In the genomic region with DNA sequence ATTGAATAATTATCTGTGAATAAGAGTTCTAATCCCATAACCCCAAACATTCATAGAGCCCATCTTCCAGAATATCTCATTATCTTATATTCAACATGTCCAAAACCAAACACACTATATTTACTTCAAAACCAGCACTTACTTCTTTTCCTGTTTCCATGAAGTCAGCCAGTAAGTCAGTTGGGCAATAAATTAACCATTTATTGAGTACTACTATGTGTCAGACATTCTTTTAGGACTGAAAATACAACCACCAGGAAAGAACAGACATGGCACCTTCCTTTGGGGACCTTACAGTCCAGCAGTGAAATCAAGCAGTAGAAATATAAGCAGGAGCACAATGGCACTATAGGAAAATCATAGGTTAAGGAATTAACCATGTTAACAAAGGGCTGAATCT, we compare ENCODE assay signal across 33 cellular contexts. TPM values are rescaled to one million over a fixed set of nuclear protein-coding genes. Genes with fewer than 3 reads are reported as not detected.
"Had no signal": no experiment of that assay in that cellular context is flagged by ENCODE, and none has a peak within 500 bp of the region (broad histone marks: within the 10 kb centered on the region; RNA-seq: fewer than 3 reads in every experiment).

No MANE protein-coding gene starts in this region.

- H3K27me3 ChIP-seq: ascending aorta, body of pancreas had no signal

- H3K27me3 Mint-ChIP-seq: activated naive CD4-positive, alpha-beta T cell treated with anti-CD3 and anti-CD28 coated beads, Interleukin-2, amount 50 U/mL, for 24 hours; activated T-cell treated with anti-CD3 and anti-CD28 coated beads, Interleukin-2, amount 50 U/mL, for 24 hours; T-helper 17 cell had no signal

- ATAC-seq: activated CD8-positive, alpha-beta memory T cell treated with anti-CD3 and anti-CD28 coated beads, Interleukin-2, amount 10 ng/mL, durations not matched to agents 7 days and 5 days; body of pancreas; PC-3; T-helper 17 cell had no signal

- H3K27ac Mint-ChIP-seq: activated B cell treated with CpG ODN at 0.5 μM for 24 hours; activated CD4-positive, alpha-beta T cell treated with anti-CD3 and anti-CD28 coated beads, Interleukin-2, amount 10 ng/mL, durations not matched to agents 24 days and 14 days; activated CD8-positive, alpha-beta memory T cell treated with anti-CD3 and anti-CD28 coated beads, Interleukin-2, amount 10 ng/mL, durations not matched to agents 7 days and 5 days; activated naive CD4-positive, alpha-beta T cell treated with anti-CD3 and anti-CD28 coated beads, Interleukin-2, amount 50 U/mL, for 24 hours; activated T-cell treated with anti-CD3 and anti-CD28 coated beads, Interleukin-2, amount 50 U/mL, for 24 hours; activated T-helper 1 cell treated with anti-CD3 and anti-CD28 coated beads, Interleukin-12 subunit alpha, Interleukin-12 subunit beta, Interleukin-2, Interleukin-4 antibody, amounts not matched to agents 30 ng/mL and 10 ng/mL and 1 ng/mL, durations not matched to agents 14 hours and 24 hours and 36 hours; T-helper 17 cell had no signal

- H3K4me3 ChIP-seq: ascending aorta, body of pancreas, SJSA1 had no signal

- H3K4me1 Mint-ChIP-seq: activated B cell treated with CpG ODN at 0.5 μM for 24 hours; activated CD4-positive, alpha-beta T cell treated with anti-CD3 and anti-CD28 coated beads, Interleukin-2, amount 10 ng/mL, durations not matched to agents 24 days and 14 days; activated CD8-positive, alpha-beta memory T cell treated with anti-CD3 and anti-CD28 coated beads, Interleukin-2, amount 10 ng/mL, durations not matched to agents 7 days and 5 days; central memory CD8-positive, alpha-beta T cell; T-helper 17 cell had no signal

- H3K4me3 Mint-ChIP-seq: activated B cell treated with CpG ODN at 0.5 μM for 24 hours; activated CD4-positive, alpha-beta T cell treated with anti-CD3 and anti-CD28 coated beads, Interleukin-2, amount 10 ng/mL, durations not matched to agents 24 days and 14 days; activated CD8-positive, alpha-beta memory T cell treated with anti-CD3 and anti-CD28 coated beads, Interleukin-2, amount 10 ng/mL, durations not matched to agents 7 days and 5 days; activated naive CD4-positive, alpha-beta T cell treated with anti-CD3 and anti-CD28 coated beads, Interleukin-2, amount 50 U/mL, for 24 hours; activated T-cell treated with anti-CD3 and anti-CD28 coated beads, Interleukin-2, amount 50 U/mL, for 24 hours; activated T-helper 1 cell treated with anti-CD3 and anti-CD28 coated beads, Interleukin-12 subunit alpha, Interleukin-12 subunit beta, Interleukin-2, Interleukin-4 antibody, amounts not matched to agents 30 ng/mL and 10 ng/mL and 1 ng/mL, durations not matched to agents 14 hours and 24 hours and 36 hours; central memory CD8-positive, alpha-beta T cell; T-helper 17 cell had no signal

- H3K36me3 Mint-ChIP-seq: activated CD8-positive, alpha-beta memory T cell treated with anti-CD3 and anti-CD28 coated beads, Interleukin-2, amount 10 ng/mL, durations not matched to agents 7 days and 5 days had no signal

- H3K9me3 ChIP-seq: ascending aorta, body of pancreas, SJSA1 had no signal

- H3K27ac ChIP-seq: ascending aorta, body of pancreas, SJSA1 had no signal

- FAIRE-seq: bronchial epithelial cell, RCC 7860, TTC549 had no signal

- H3K4me1 ChIP-seq: ascending aorta, body of pancreas, SJSA1 had no signal

- H3K9me3 Mint-ChIP-seq: activated B cell treated with CpG ODN at 0.5 μM for 24 hours; activated CD4-positive, alpha-beta T cell treated with anti-CD3 and anti-CD28 coated beads, Interleukin-2, amount 10 ng/mL, durations not matched to agents 24 days and 14 days; activated naive CD4-positive, alpha-beta T cell treated with anti-CD3 and anti-CD28 coated beads, Interleukin-2, amount 50 U/mL, for 24 hours; activated T-cell treated with anti-CD3 and anti-CD28 coated beads, Interleukin-2, amount 50 U/mL, for 24 hours; activated T-helper 1 cell treated with anti-CD3 and anti-CD28 coated beads, Interleukin-12 subunit alpha, Interleukin-12 subunit beta, Interleukin-2, Interleukin-4 antibody, amounts not matched to agents 30 ng/mL and 10 ng/mL and 1 ng/mL, durations not matched to agents 14 hours and 24 hours and 36 hours; central memory CD8-positive, alpha-beta T cell had no signal

- H3K36me3 ChIP-seq: ascending aorta, SJSA1 had no signal

- DNase-seq: activated B cell treated with CpG ODN at 0.5 μM for 24 hours; activated CD4-positive, alpha-beta T cell treated with anti-CD3 and anti-CD28 coated beads for 1 hour; activated CD4-positive, alpha-beta T cell treated with anti-CD3 and anti-CD28 coated beads, Interleukin-2, amount 10 ng/mL, durations not matched to agents 24 days and 14 days; activated CD4-positive, alpha-beta T cell treated with anti-CD3 and anti-CD28 coated beads, Interleukin-2, amount 50 U/mL, for 48 hours; activated CD8-positive, alpha-beta memory T cell treated with anti-CD3 and anti-CD28 coated beads, Interleukin-2, amount 10 ng/mL, durations not matched to agents 7 days and 5 days; activated effector memory CD4-positive, alpha-beta T cell treated with Interleukin-2 at 50 U/mL for 16 hours; activated naive CD4-positive, alpha-beta T cell; activated T-cell treated with anti-CD3 and anti-CD28 coated beads, Interleukin-2, amount 50 U/mL, for 24 hours; amniotic stem cell; body of pancreas; MM.1S; NCI-H1092 treated with DMSO at 0.1 percent for 48 hours; NCI-H1417 treated with DMSO at 0.1 percent for 48 hours; NCI-H1694; NCI-H2029; NCI-H2107; NCI-H345; NCI-H510A; NCI-H526 treated with DMSO at 0.1 percent for 48 hours; NCI-H82; NK-92 treated with Interleukin-12 subunit alpha and Interleukin-12 subunit beta, amount 100 ng/mL, for 24 hours; PC-3; SHP77; T-helper 17 cell; T-helper 9 cell had no signal

RNA-seq across cellular contexts. Expression of a gene that starts 8.8 kb away (rescaled TPM):
- total RNA-seq: activated B cell treated with CpG ODN at 0.5 μM for 24 hours; activated CD8-positive, alpha-beta memory T cell treated with anti-CD3 and anti-CD28 coated beads, Interleukin-2, amount 10 ng/mL, durations not matched to agents 7 days and 5 days; activated T-helper 1 cell treated with anti-CD3 and anti-CD28 coated beads, Interleukin-12 subunit alpha, Interleukin-12 subunit beta, Interleukin-2, Interleukin-4 antibody, amounts not matched to agents 30 ng/mL and 10 ng/mL and 1 ng/mL, durations not matched to agents 14 hours and 24 hours and 36 hours; ascending aorta; body of pancreas; bronchial epithelial cell had no signal
